7 cellular contexts compared by ENCODE assay signal in the genomic region with DNA sequence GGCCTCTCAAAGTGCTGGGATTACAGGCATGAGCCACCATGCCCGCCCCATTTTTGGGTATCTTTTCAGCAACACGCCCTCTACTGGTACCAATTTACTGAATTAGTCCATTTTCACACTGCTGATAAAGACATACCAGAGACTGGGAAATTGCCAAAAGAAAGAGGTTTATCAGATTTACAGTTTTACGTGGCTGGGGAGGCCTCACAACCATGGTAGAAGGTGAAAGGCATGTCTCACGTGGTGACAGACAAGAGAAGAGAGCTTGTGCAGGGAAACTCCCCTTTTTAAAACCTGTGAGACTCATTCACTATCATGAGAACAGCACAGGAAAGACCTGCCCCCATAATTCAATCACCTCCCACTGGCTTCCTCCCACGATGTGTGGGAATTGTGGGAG. TPM values are rescaled to one million over a fixed set of nuclear protein-coding genes. Genes with fewer than 3 reads are reported as not detected.
DNase-seq lines count a peak whose midpoint lies in the region; ATAC-seq, FAIRE-seq and TF ChIP-seq lines count a peak whose summit lies in the region.
"Not testable (repeated sequence)": the region's sequence is repeated elsewhere in the genome, so short reads cannot be mapped to it uniquely, and the experiment has no call there.

No MANE protein-coding gene starts in this region.

- H3K4me3 ChIP-seq in NT2/D1 (ENCODE audit: insufficient read length, low read depth); GM12878: not testable (repeated sequence)

- RAD21 ChIA-PET in GM12878 (lab: Charles Lee; ENCODE audit: unreplicated experiment): interaction anchor here (1.1 kb wide), 1 partner anchor 184 kb away, joined by 3 read pairs; no protein-coding TSS in a partner anchor

- peak overlapping the region; percentile 5; the same call in 1 of the 2 replicates for H2AFZ ChIP-seq in GM12878 (ENCODE audit: control insufficient read depth, low read depth, low read length)

- H3K4me1 ChIP-seq in NT2/D1 (ENCODE audit: insufficient read depth, insufficient read length); GM12878 (ENCODE audit: control insufficient read depth, insufficient read depth, low read length); foreskin keratinocyte: not testable (repeated sequence)

- H3K27ac ChIP-seq in GM12878 (ENCODE audit: control insufficient read depth, insufficient read depth); foreskin keratinocyte: not testable (repeated sequence)

- H3K4me2 ChIP-seq in GM12878 (ENCODE audit: control insufficient read depth, insufficient read depth): not testable (repeated sequence)

- TF ChIP-seq RAD21 in GM12878 (IDR thresholded peaks at IDR 0.05; ENCODE audit: insufficient read depth, low read depth, low read length): not testable (repeated sequence)

- TF ChIP-seq EP300 in GM12878 (IDR thresholded peaks at IDR 0.05; ENCODE audit: borderline replicate concordance in 1 of 2, control insufficient read depth in 1 of 2, low read depth in 2 of 2, low read length in 2 of 2): not testable (repeated sequence)

- not testable (repeated sequence) for H3K36me3 Mint-ChIP-seq in neural crest cell (ENCODE audit: low read depth)

- not testable (repeated sequence) for DNase-seq in D721Med (ENCODE audit: insufficient read length, low spot score); GM12878 (ENCODE audit: low read depth, low spot score); foreskin keratinocyte; neural crest cell (ENCODE audit: low read depth, low spot score)
- peak; percentile 60 for DNase-seq in KBM-7
- peak; percentile 15 for DNase-seq in NT2/D1 (ENCODE audit: low read depth, low spot score)

- WGBS in GM12878 (ENCODE audit: insufficient coverage, insufficient replicate concordance, low lambda C conversion rate, missing lambda C conversion rate): 2% methylated on average over 5 of the region's 5 CpGs

- H3K27ac Mint-ChIP-seq in neural crest cell (ENCODE audit: unreplicated experiment): not testable (repeated sequence)

- TF ChIP-seq CTCF in D721Med (IDR thresholded peaks at IDR 0.05; ENCODE audit: insufficient read depth, missing control alignments) (peak; percentile 5), foreskin keratinocyte (conservative IDR thresholded peaks at IDR 0.05) (peak; percentile 32), neural crest cell (conservative IDR thresholded peaks at IDR 0.05) (peak; percentile 29)
- TF ChIP-seq CTCF in GM12878 (IDR thresholded peaks at IDR 0.05 in 2 of 3, conservative IDR thresholded peaks at IDR 0.05 in 1 of 3; ENCODE audit: control insufficient read depth in 2 of 3, extremely low read depth in 1 of 3, insufficient read depth in 1 of 3, low read depth in 3 of 3, low read length in 3 of 3): not testable (repeated sequence)

- in situ Hi-C loops in KBM-7 (cut with MboI; ENCODE audit: low pct_unique_long_range_greater_than_20kb, low sequenced_read_pairs); GM12878 (cut with MboI): not testable (repeated sequence)

- H3K9me3 Mint-ChIP-seq in neural crest cell: not testable (repeated sequence)

- H3K9me3 ChIP-seq in NT2/D1 (ENCODE audit: insufficient read depth, low read length) (peaks cover 13% of the 10 kb centered on the region), GM12878 (replicated peaks; ENCODE audit: control insufficient read depth, insufficient read depth, low read length) (peaks cover 11% of the 10 kb centered on the region)

- not testable (repeated sequence) for H3K36me3 ChIP-seq in NT2/D1 (ENCODE audit: insufficient read depth, insufficient read length, low read length); GM12878 (ENCODE audit: control insufficient read depth in 2 of 2, insufficient read depth in 2 of 2, low read length in 1 of 2)

- not testable (repeated sequence) for H3K9ac ChIP-seq in NT2/D1 (ENCODE audit: insufficient read length, low read depth); GM12878 (ENCODE audit: control insufficient read depth, insufficient read depth, low read length)

- H3K79me2 ChIP-seq in GM12878 (ENCODE audit: control insufficient read depth, insufficient read depth, low read length): not testable (repeated sequence)

- SMC1A ChIA-PET in GM12878 (lab: Charles Lee; ENCODE audit: uncharacterized antibody, unreplicated experiment): interaction anchor here (3.0 kb wide), 1 partner anchor 11 kb away, joined by 9 read pairs; no protein-coding TSS in a partner anchor

- H3K4me1 Mint-ChIP-seq in neural crest cell: not testable (repeated sequence)

- CTCF ChIA-PET in GM12878 (lab: Yijun Ruan, JAX): interaction anchor here (1.2 to 1.7 kb wide), 2 partner anchors 13 to 27 kb away, joined by 3 to 6 read pairs; partner anchors contain the start of gene CDK6

- ATAC-seq in activated CD4-positive, CD25-positive, alpha-beta regulatory T cell treated with anti-CD3 and anti-CD28 coated beads, Interleukin-2, amount 50 U/mL, for 24 hours: peak; percentile 41 to 60
- not testable (repeated sequence) for ATAC-seq in GM12878, foreskin keratinocyte

- intact Hi-C loops in GM12878 (cut with micrococcal nuclease; ENCODE audit: unreplicated experiment): not testable (repeated sequence)

- FAIRE-seq in D721Med (lab: Jason Lieb, UNC); GM12878 (lab: Jason Lieb, UNC): not testable (repeated sequence)

- BruUV-seq in GM12878 (replicated peaks; lab: Mats Ljungman, UMichigan): not testable (repeated sequence)

- POLR2A ChIA-PET in GM12878 (lab: Charles Lee): interaction anchor here (0.6 kb wide), 1 partner anchor 102 kb away, joined by 4 read pairs; no protein-coding TSS in a partner anchor

- not testable (repeated sequence) for H4K20me1 ChIP-seq in GM12878 (ENCODE audit: control insufficient read depth, insufficient read depth)

- H3K4me3 Mint-ChIP-seq in neural crest cell: not testable (repeated sequence)

- not testable (repeated sequence) for H3K27me3 Mint-ChIP-seq in neural crest cell (ENCODE audit: low read depth)

- H3K27me3 ChIP-seq in NT2/D1 (ENCODE audit: insufficient read depth, insufficient read length); GM12878 (replicated peaks in 1 of 2; ENCODE audit: control insufficient read depth in 2 of 2, insufficient read depth in 2 of 2, low read length in 1 of 2); foreskin keratinocyte: not testable (repeated sequence)

- not testable (repeated sequence) for TF ChIP-seq POLR2A in GM12878 (IDR thresholded peaks at IDR 0.05; ENCODE audit: low read depth, low read length)

RNA-seq across cellular contexts. Expression of gene CDK6, which starts 27.8 kb away (rescaled TPM):
- 302 and 310 TPM in 2 replicates for total RNA-seq in GM12878 (2013; cell fraction: nucleolus; rRNA removed)
- 93.1 and 103 TPM in 2 replicates for total RNA-seq in GM12878 (2014; rRNA removed)
- total RNA-seq in GM12878 (2014; rRNA removed; fragmentation: Illumina TruSeq; extraction: Trizol): 75.8 and 82.5 TPM in 2 replicates
- 110 and 118 TPM in 2 replicates for total RNA-seq in GM12878 (2021)
- polyA plus RNA-seq in GM12878 (2011; ENCODE audit: low read depth): 7.2 TPM
- polyA plus RNA-seq in GM12878 (2011; rRNA removed): 42.9 and 51.2 TPM in 2 replicates
- 35.1 and 36.3 TPM in 2 replicates for polyA plus RNA-seq in GM12878 (2011; cell fraction: cytosol; rRNA removed)
- polyA plus RNA-seq in GM12878 (2011; cell fraction: nucleus; rRNA removed): 48.6 and 53.0 TPM in 2 replicates
- 11.0 and 14.3 TPM in 2 replicates for polyA plus RNA-seq in GM12878 (2012)
- 47.3 and 58.1 TPM in 2 replicates for polyA plus RNA-seq in GM12878 (2014; fragmentation: Illumina TruSeq; extraction: Trizol)
- 10 to 100 TPM in 1 of 2 experiments, 1 to 10 TPM in 1; 8.0 to 16.8 TPM for polyA plus RNA-seq in GM12878 (2014; fragmentation: Nextera tagmentation; extraction: Ambion mirVana)
- polyA plus RNA-seq in GM12878 (2014; rRNA removed): 30.1 and 30.7 TPM in 2 replicates
- 10 to 100 TPM; 44.3 to 53.4 TPM for polyA plus RNA-seq in GM12878 (2016; fragmentation: Nextera tagmentation; extraction: Ambion mirVana)
- polyA minus RNA-seq in GM12878 (2011; rRNA and poly(A)+ RNA removed): 113 and 159 TPM in 2 replicates
- 72.0 and 108 TPM in 2 replicates for polyA minus RNA-seq in GM12878 (2011; cell fraction: cytosol; rRNA and poly(A)+ RNA removed)
- polyA minus RNA-seq in GM12878 (2011; cell fraction: nucleus; rRNA and poly(A)+ RNA removed): 94.3 and 203 TPM in 2 replicates
- total RNA-seq in foreskin keratinocyte: 80.6 and 96.9 TPM in 2 replicates
- 9.8 and 9.9 TPM in 2 replicates for polyA plus RNA-seq in foreskin keratinocyte
- 40.0 and 42.9 TPM in 2 replicates for total RNA-seq in neural crest cell
